2 cellular contexts compared by ENCODE assay signal in the genomic region with DNA sequence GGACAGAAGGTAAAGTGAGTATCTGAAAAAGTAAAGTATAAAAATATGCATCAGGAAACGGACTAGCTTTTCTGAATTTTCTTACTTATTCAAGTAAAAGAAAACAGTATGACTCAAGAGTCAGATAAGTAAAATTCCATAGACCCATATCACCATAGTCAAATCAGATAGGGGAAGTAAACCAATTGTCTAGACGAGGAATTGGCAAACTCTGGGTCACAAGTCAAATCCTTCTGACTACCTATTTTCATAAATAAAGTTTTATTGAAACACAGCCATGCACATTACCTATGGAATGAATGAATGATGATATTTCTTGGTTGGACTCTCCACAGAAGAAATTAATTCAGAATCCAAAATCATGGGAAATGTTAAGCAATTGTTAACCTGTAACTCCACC.
TF ChIP-seq lines count a peak whose summit lies in the region.

No MANE protein-coding gene starts in this region.

TF ChIP-seq in HCT116, 20 proteins besides CTCF, POLR2A, EP300 and RAD21:
- TF ChIP-seq SIN3A (IDR thresholded peaks at IDR 0.05; ENCODE audit: low read depth) (no peak), SRF (IDR thresholded peaks at IDR 0.05; ENCODE audit: low read depth) (no peak), ZNF274 (IDR thresholded peaks at IDR 0.05; ENCODE audit: low read depth, low read length) (no peak), FOSL1 (IDR thresholded peaks at IDR 0.05; ENCODE audit: low read depth) (no peak), CEBPB (IDR thresholded peaks at IDR 0.05; ENCODE audit: low read depth) (no peak), ZFX (IDR thresholded peaks at IDR 0.05) (no peak), POLR2AphosphoS5 (IDR thresholded peaks at IDR 0.05; ENCODE audit: low read depth, low read length) (no peak), YY1 (IDR thresholded peaks at IDR 0.05; ENCODE audit: extremely low read depth, insufficient replicate concordance, low read depth, low read length) (no peak), EZH2 (IDR thresholded peaks at IDR 0.05) (no peak), EGR1 (IDR thresholded peaks at IDR 0.05; ENCODE audit: low read depth) (no peak), CBX3 (IDR thresholded peaks at IDR 0.05; ENCODE audit: low read depth) (no peak), SP1 (IDR thresholded peaks at IDR 0.05; ENCODE audit: low read depth) (no peak), TCF7L2 (IDR thresholded peaks at IDR 0.05; ENCODE audit: borderline replicate concordance, extremely low read depth, insufficient read depth, insufficient read length) (no peak), JUND (IDR thresholded peaks at IDR 0.05) (no peak), ELF1 (IDR thresholded peaks at IDR 0.05; ENCODE audit: borderline replicate concordance, low read depth) (no peak), EZH2phosphoT487 (IDR thresholded peaks at IDR 0.05; ENCODE audit: borderline replicate concordance) (no peak)
- TF ChIP-seq, protein P1, sequence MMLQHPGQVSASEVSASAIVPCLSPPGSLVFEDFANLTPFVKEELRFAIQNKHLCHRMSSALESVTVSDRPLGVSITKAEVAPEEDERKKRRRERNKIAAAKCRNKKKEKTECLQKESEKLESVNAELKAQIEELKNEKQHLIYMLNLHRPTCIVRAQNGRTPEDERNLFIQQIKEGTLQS (IDR thresholded peaks at IDR 0.05), result no peak
- TF ChIP-seq, protein P2, sequence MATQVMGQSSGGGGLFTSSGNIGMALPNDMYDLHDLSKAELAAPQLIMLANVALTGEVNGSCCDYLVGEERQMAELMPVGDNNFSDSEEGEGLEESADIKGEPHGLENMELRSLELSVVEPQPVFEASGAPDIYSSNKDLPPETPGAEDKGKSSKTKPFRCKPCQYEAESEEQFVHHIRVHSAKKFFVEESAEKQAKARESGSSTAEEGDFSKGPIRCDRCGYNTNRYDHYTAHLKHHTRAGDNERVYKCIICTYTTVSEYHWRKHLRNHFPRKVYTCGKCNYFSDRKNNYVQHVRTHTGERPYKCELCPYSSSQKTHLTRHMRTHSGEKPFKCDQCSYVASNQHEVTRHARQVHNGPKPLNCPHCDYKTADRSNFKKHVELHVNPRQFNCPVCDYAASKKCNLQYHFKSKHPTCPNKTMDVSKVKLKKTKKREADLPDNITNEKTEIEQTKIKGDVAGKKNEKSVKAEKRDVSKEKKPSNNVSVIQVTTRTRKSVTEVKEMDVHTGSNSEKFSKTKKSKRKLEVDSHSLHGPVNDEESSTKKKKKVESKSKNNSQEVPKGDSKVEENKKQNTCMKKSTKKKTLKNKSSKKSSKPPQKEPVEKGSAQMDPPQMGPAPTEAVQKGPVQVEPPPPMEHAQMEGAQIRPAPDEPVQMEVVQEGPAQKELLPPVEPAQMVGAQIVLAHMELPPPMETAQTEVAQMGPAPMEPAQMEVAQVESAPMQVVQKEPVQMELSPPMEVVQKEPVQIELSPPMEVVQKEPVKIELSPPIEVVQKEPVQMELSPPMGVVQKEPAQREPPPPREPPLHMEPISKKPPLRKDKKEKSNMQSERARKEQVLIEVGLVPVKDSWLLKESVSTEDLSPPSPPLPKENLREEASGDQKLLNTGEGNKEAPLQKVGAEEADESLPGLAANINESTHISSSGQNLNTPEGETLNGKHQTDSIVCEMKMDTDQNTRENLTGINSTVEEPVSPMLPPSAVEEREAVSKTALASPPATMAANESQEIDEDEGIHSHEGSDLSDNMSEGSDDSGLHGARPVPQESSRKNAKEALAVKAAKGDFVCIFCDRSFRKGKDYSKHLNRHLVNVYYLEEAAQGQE (IDR thresholded peaks at IDR 0.05; ENCODE audit: low read depth), result no peak
- TF ChIP-seq, protein P3, sequence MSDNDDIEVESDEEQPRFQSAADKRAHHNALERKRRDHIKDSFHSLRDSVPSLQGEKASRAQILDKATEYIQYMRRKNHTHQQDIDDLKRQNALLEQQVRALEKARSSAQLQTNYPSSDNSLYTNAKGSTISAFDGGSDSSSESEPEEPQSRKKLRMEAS (IDR thresholded peaks at IDR 0.05), result no peak
- TF ChIP-seq, protein P4, sequence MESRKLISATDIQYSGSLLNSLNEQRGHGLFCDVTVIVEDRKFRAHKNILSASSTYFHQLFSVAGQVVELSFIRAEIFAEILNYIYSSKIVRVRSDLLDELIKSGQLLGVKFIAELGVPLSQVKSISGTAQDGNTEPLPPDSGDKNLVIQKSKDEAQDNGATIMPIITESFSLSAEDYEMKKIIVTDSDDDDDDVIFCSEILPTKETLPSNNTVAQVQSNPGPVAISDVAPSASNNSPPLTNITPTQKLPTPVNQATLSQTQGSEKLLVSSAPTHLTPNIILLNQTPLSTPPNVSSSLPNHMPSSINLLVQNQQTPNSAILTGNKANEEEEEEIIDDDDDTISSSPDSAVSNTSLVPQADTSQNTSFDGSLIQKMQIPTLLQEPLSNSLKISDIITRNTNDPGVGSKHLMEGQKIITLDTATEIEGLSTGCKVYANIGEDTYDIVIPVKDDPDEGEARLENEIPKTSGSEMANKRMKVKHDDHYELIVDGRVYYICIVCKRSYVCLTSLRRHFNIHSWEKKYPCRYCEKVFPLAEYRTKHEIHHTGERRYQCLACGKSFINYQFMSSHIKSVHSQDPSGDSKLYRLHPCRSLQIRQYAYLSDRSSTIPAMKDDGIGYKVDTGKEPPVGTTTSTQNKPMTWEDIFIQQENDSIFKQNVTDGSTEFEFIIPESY (IDR thresholded peaks at IDR 0.05; ENCODE audit: extremely low read depth, insufficient replicate concordance, low read length), result no peak

TF ChIP-seq in K562, 482 proteins besides CTCF, POLR2A, EP300 and RAD21:
- TF ChIP-seq, protein P5, sequence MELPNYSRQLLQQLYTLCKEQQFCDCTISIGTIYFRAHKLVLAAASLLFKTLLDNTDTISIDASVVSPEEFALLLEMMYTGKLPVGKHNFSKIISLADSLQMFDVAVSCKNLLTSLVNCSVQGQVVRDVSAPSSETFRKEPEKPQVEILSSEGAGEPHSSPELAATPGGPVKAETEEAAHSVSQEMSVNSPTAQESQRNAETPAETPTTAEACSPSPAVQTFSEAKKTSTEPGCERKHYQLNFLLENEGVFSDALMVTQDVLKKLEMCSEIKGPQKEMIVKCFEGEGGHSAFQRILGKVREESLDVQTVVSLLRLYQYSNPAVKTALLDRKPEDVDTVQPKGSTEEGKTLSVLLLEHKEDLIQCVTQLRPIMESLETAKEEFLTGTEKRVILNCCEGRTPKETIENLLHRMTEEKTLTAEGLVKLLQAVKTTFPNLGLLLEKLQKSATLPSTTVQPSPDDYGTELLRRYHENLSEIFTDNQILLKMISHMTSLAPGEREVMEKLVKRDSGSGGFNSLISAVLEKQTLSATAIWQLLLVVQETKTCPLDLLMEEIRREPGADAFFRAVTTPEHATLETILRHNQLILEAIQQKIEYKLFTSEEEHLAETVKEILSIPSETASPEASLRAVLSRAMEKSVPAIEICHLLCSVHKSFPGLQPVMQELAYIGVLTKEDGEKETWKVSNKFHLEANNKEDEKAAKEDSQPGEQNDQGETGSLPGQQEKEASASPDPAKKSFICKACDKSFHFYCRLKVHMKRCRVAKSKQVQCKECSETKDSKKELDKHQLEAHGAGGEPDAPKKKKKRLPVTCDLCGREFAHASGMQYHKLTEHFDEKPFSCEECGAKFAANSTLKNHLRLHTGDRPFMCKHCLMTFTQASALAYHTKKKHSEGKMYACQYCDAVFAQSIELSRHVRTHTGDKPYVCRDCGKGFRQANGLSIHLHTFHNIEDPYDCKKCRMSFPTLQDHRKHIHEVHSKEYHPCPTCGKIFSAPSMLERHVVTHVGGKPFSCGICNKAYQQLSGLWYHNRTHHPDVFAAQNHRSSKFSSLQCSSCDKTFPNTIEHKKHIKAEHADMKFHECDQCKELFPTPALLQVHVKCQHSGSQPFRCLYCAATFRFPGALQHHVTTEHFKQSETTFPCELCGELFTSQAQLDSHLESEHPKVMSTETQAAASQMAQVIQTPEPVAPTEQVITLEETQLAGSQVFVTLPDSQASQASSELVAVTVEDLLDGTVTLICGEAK (IDR thresholded peaks at IDR 0.05), result peak; percentile 79
- TF ChIP-seq, protein P5 (CRISPR knock-in tag; IDR thresholded peaks at IDR 0.05), result no peak
- no peak for TF ChIP-seq SAFB2 (IDR thresholded peaks at IDR 0.05; ENCODE audit: borderline replicate concordance, low read depth, low read length, severe bottlenecking)
